ENCODE assay signal across 8 cellular contexts in the genomic region with DNA sequence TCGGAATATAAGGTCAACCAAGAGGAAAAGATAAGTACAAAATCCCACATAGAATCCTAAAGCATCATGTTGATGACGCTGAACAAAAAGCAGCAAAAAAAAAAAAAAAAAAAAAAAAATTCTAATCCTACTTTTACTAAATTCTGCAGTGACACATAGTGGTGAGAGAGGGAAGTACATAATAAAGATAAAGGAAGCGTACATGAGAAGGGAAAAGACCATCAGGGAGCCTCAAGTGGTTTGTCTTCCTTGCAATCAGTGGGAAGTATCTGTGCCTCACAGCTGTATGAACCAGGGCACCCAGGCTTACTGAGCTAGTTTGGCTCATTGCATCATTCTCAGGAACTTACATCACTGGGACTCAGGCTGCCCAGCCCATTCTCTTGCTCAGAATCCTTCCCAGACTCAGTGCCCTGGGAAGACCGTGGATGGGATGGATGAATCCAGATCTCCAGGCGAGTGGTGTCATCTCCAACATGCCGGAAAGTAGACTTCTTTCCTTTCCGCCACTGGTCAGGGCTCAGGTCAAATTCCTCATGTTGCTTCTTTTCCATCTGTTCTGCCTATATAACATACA. TPM values are rescaled to one million over a fixed set of nuclear protein-coding genes. Genes with fewer than 3 reads are reported as not detected.
DNase-seq lines count a peak whose midpoint lies in the region; ATAC-seq and TF ChIP-seq lines count a peak whose summit lies in the region.

No MANE protein-coding gene starts in this region.

- TF ChIP-seq CTCF in endothelial cell (IDR thresholded peaks at IDR 0.05; ENCODE audit: unreplicated experiment) (peak; percentile 79), mesothelial cell of epicardium (IDR thresholded peaks at IDR 0.05; ENCODE audit: unreplicated experiment) (peak; percentile 83)

- H3K36me3 Mint-ChIP-seq in endothelial cell (ENCODE audit: low read depth, unreplicated experiment), result peaks cover 33% of the 10 kb centered on the region
- peaks cover 34% of the 10 kb centered on the region for H3K36me3 Mint-ChIP-seq in mesothelial cell of epicardium

- no peaks in the 10 kb centered on the region for H3K9me3 Mint-ChIP-seq in endothelial cell (ENCODE audit: unreplicated experiment)
- no peaks in the 10 kb centered on the region for H3K9me3 Mint-ChIP-seq in mesothelial cell of epicardium

- H3K4me1 Mint-ChIP-seq in endothelial cell (ENCODE audit: unreplicated experiment) (no peaks in the 10 kb centered on the region), mesothelial cell of epicardium (no peaks in the 10 kb centered on the region)

- ATAC-seq in HG02610 (IDR thresholded peaks at IDR 0.05; ENCODE audit: unreplicated experiment), result no peak

- H3K27me3 Mint-ChIP-seq in endothelial cell (ENCODE audit: unreplicated experiment), result peaks cover 2% of the 10 kb centered on the region
- H3K27me3 Mint-ChIP-seq in mesothelial cell of epicardium (ENCODE audit: low read depth), result no peaks in the 10 kb centered on the region

- H3K4me3 Mint-ChIP-seq in endothelial cell (ENCODE audit: unreplicated experiment) (no peak overlapping the region), mesothelial cell of epicardium (no peak overlapping the region)

- DNase-seq in NCI-H2081 (lab: John Stamatoyannopoulos, UW) (peak; percentile 17 to 29), NCI-H2081 treated with DMSO at 0.1 percent for 48 hours (lab: John Stamatoyannopoulos, UW) (no peak), LHCN-M2 (ENCODE audit: low read depth) (peak; percentile 84), SKM-1 treated with dmso at 0.1 percent for 144 hours (lab: John Stamatoyannopoulos, UW; ENCODE audit: unreplicated experiment) (peak; percentile 65), endothelial cell (ENCODE audit: low spot score) (no peak), mesothelial cell of epicardium (ENCODE audit: low spot score in 2 of 2, unreplicated experiment in 2 of 2) (no peak)
- no peak for DNase-seq in activated CD4-positive, alpha-beta T cell treated with anti-CD3 and anti-CD28 coated beads, Interleukin-2, amount 50 U/mL, for 48 hours

- H3K27ac Mint-ChIP-seq in endothelial cell (ENCODE audit: unreplicated experiment), result no peak overlapping the region
- H3K27ac Mint-ChIP-seq in mesothelial cell of epicardium, result peak overlapping the region; percentile 34

RNA-seq across cellular contexts. Expression of a gene that starts 21.2 kb away (rescaled TPM):
- total RNA-seq in LHCN-M2 (2014; rRNA removed), result 23.5 and 35.5 TPM in 2 replicates
- 31.0 TPM for polyA plus RNA-seq in LHCN-M2 (2012)
- 38.1 TPM for total RNA-seq in endothelial cell (ENCODE audit: unreplicated experiment)
- 55.4 to 58.3 TPM (median 58.3 TPM) in 3 replicates for total RNA-seq in mesothelial cell of epicardium

RNA-seq across cellular contexts. Expression of a gene that starts 21.4 kb away (rescaled TPM):
- 64.4 and 65.5 TPM in 2 replicates for total RNA-seq in LHCN-M2 (2014; rRNA removed)
- polyA plus RNA-seq in LHCN-M2 (2012), result 42.3 TPM
- 27.8 TPM for total RNA-seq in endothelial cell (ENCODE audit: unreplicated experiment)
- total RNA-seq in mesothelial cell of epicardium, result 13.4 to 17.6 TPM (median 16.0 TPM) in 3 replicates

RNA-seq across cellular contexts. Expression of a gene that starts 53.9 kb away (rescaled TPM):
- total RNA-seq in LHCN-M2 (2014; rRNA removed) (63.9 and 80.5 TPM in 2 replicates), endothelial cell (ENCODE audit: unreplicated experiment) (20.9 TPM), mesothelial cell of epicardium (37.7 to 41.4 TPM (median 40.6 TPM) in 3 replicates)
- polyA plus RNA-seq in LHCN-M2 (2012), result 22.2 TPM

RNA-seq across cellular contexts. Expression of a gene that starts 54.9 kb away (rescaled TPM):
- total RNA-seq in LHCN-M2 (2014; rRNA removed) (33.0 and 36.1 TPM in 2 replicates), endothelial cell (ENCODE audit: unreplicated experiment) (65.4 TPM), mesothelial cell of epicardium (79.2 to 80.9 TPM (median 79.3 TPM) in 3 replicates)
- 25.0 TPM for polyA plus RNA-seq in LHCN-M2 (2012)

Comparison
In these comparisons a context has a peak if more than half of its experiments do, and no peak if none do; other contexts are left out.
1. DNase-seq: peak in NCI-H2081 (2 of 2), LHCN-M2 (single experiment) and SKM-1 treated with dmso at 0.1 percent for 144 hours (single experiment); none in NCI-H2081 treated with DMSO at 0.1 percent for 48 hours (single experiment), endothelial cell (single experiment), mesothelial cell of epicardium (0 of 2) and activated CD4-positive, alpha-beta T cell treated with anti-CD3 and anti-CD28 coated beads, Interleukin-2, amount 50 U/mL, for 48 hours (0 of 2).